In genomic region chr10:22334414-22335203, GRCh38 we compare ENCODE assay signal across 2 cellular contexts.
A peak's percentile ranks its signal among the peaks of the same experiment; 100 is the strongest.
TF ChIP-seq lines count a peak whose summit lies in the region.

No MANE protein-coding gene starts in this region.

TF ChIP-seq in GM23338, 12 proteins besides CTCF, POLR2A, EP300 and RAD21:
- TF ChIP-seq EZH2 (IDR thresholded peaks at IDR 0.05; ENCODE audit: low read depth, unreplicated experiment) = peak; percentile 84
- no peak for TF ChIP-seq REST (IDR thresholded peaks at IDR 0.05; ENCODE audit: unreplicated experiment)

TF ChIP-seq in K562, 482 proteins besides CTCF, POLR2A, EP300 and RAD21:
- TF ChIP-seq ZNF699 (CRISPR knock-in tag; IDR thresholded peaks at IDR 0.05; ENCODE audit: insufficient replicate concordance) (no peak), POLR2G (IDR thresholded peaks at IDR 0.05; ENCODE audit: low read depth, low read length) (peak; percentile 60), ADNP (tag; IDR thresholded peaks at IDR 0.05) (no peak), PURB (CRISPR knock-in tag; IDR thresholded peaks at IDR 0.05; ENCODE audit: low read depth) (no peak), PKNOX1 (IDR thresholded peaks at IDR 0.05) (no peak), OTX1 (CRISPR knock-in tag; IDR thresholded peaks at IDR 0.05) (no peak), FIP1L1 (IDR thresholded peaks at IDR 0.05; ENCODE audit: low read depth, low read length, poor library complexity, severe bottlenecking) (peak; percentile 23), ZFP1 (CRISPR knock-in tag; IDR thresholded peaks at IDR 0.05) (no peak), FOXO4 (CRISPR knock-in tag; IDR thresholded peaks at IDR 0.05) (no peak), ZEB2 (IDR thresholded peaks at IDR 0.05) (no peak), ARID3B (CRISPR knock-in tag; IDR thresholded peaks at IDR 0.05; ENCODE audit: borderline replicate concordance) (no peak), SAP30 (IDR thresholded peaks at IDR 0.05; ENCODE audit: borderline replicate concordance, insufficient read depth, low read depth, low read length, poor library complexity, severe bottlenecking) (no peak), ZBTB33 (CRISPR knock-in tag; IDR thresholded peaks at IDR 0.05) (peak; percentile 69), PRPF4 (IDR thresholded peaks at IDR 0.05; ENCODE audit: insufficient read depth, low read depth, low read length, poor library complexity, severe bottlenecking) (no peak), MAX (CRISPR knock-in tag; IDR thresholded peaks at IDR 0.05) (no peak)
